In the genomic region with DNA sequence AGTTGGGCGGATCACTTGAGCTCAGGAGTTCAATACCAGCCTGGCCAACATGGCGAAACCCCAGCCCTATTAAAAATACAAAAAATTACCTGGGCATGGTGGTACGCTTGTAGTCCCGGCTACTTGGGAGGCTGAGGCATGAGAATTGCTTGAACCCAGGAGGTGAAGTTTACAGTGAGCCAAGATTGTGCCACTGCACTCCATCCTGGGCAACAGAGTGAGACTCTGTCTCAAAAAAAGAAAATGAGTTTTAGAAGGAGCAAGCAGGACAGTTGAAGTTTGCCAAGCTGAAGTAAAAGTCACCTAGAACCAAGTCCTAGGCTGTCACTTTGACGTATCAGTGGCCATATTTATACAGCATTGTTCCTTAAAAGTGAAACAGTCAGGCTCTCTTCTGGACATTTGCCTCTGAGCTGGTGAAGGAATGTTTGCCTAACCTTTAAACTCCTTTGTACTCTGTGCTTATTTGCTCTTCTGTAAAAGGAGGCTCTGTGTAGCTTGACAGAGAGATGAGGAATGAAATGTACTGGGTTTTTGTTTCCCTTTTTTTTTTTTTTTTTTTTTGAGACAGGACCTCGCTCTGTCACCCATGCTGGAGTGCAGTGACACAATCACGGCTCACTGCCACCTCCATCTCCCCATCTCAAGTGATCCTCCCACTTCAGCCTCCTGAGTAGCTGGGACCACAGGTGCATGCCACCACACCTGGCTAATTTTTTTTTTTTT, we compare ENCODE assay signal across 14 cellular contexts. TPM values are rescaled to one million over a fixed set of nuclear protein-coding genes. Genes with fewer than 3 reads are reported as not detected.
DNase-seq lines count a peak whose midpoint lies in the region; ATAC-seq and TF ChIP-seq lines count a peak whose summit lies in the region.
"Had no signal": no experiment of that assay in that cellular context is flagged by ENCODE, and none has a peak within 500 bp of the region (broad histone marks: within the 10 kb centered on the region; RNA-seq: fewer than 3 reads in every experiment).

No MANE protein-coding gene starts in this region.

- H3K4me3 ChIP-seq in Loucy (ENCODE audit: low read length, poor library complexity, severe bottlenecking) = peak overlapping the region; percentile 98
- peak overlapping the region in 16 of 59 donors; percentile 0 to 91 (median 81) for H3K4me3 ChIP-seq in dorsolateral prefrontal cortex
- H3K4me3 ChIP-seq in muscle layer of duodenum (ENCODE audit: low read depth in 1 of 2, low read length in 2 of 2) = no peak overlapping the region
- H3K4me3 ChIP-seq: lung, ovary had no signal

- DNase-seq in dorsolateral prefrontal cortex (no peak), glomerular visceral epithelial cell (ENCODE audit: extremely low spot score) (no peak), mesenteric fat pad (ENCODE audit: low spot score) (no peak), NCI-H748 treated with DMSO at 0.1 percent for 48 hours (lab: John Stamatoyannopoulos, UW) (no peak)
- DNase-seq: activated CD4-positive, alpha-beta T cell treated with anti-CD3 and anti-CD28 coated beads, Interleukin-2, amount 10 ng/mL, durations not matched to agents 7 days and 5 days; effector memory CD4-positive, alpha-beta T cell; head of caudate nucleus; ovary; stimulated activated CD4-positive, alpha-beta T cell treated with anti-CD3 and anti-CD28 coated beads, Interleukin-1b, Interleukin-23, amount 100 ng/mL, for 48 hours had no signal

- H3F3A ChIP-seq in Loucy (ENCODE audit: low read depth) = peaks cover 9% of the 10 kb centered on the region; the same call in 1 of the 2 replicates

- no peak overlapping the region for H2AFZ ChIP-seq in Loucy (ENCODE audit: low read length)

- H3K27me3 ChIP-seq in Loucy (ENCODE audit: insufficient read depth, low read length, poor library complexity, severe bottlenecking) (no peaks in the 10 kb centered on the region), dorsolateral prefrontal cortex (no peaks in the 10 kb centered on the region), muscle layer of duodenum (ENCODE audit: low read depth, low read length) (no peaks in the 10 kb centered on the region)
- H3K27me3 ChIP-seq: ovary had no signal

- no peak for TF ChIP-seq CTCF in C4-2B (conservative IDR thresholded peaks at IDR 0.05)
- TF ChIP-seq CTCF in Loucy (conservative IDR thresholded peaks at IDR 0.05; ENCODE audit: low read length) = no peak
- no peak for TF ChIP-seq CTCF in dorsolateral prefrontal cortex (IDR thresholded peaks at IDR 0.05 in 54 of 56, conservative IDR thresholded peaks at IDR 0.05 in 2 of 56; ENCODE audit: low read depth in 1 of 56, partially characterized antibody in 56 of 56)

- peaks cover 55% of the 10 kb centered on the region for H3K4me1 ChIP-seq in Loucy (ENCODE audit: insufficient read depth, low read length, poor library complexity, severe bottlenecking)
- H3K4me1 ChIP-seq in muscle layer of duodenum (ENCODE audit: control insufficient read depth in 1 of 2, insufficient read depth in 2 of 2, low read length in 2 of 2) = peaks cover 9 to 41% of the 10 kb centered on the region in 2 donors

- ATAC-seq in GM21529 (IDR thresholded peaks at IDR 0.05; ENCODE audit: unreplicated experiment) = no peak

- peak overlapping the region; percentile 96 for H3K27ac ChIP-seq in C4-2B
- H3K27ac ChIP-seq in dorsolateral prefrontal cortex = peak overlapping the region in 41 of 59 donors; percentile 0 to 91 (median 55)
- peak overlapping the region; percentile 58 for H3K27ac ChIP-seq in muscle layer of duodenum (ENCODE audit: low read length)
- H3K27ac ChIP-seq: ovary had no signal

- peaks cover 57% of the 10 kb centered on the region for H4K20me1 ChIP-seq in Loucy (ENCODE audit: insufficient read depth, low read length, poor library complexity, severe bottlenecking)

- H3K9ac ChIP-seq in Loucy (ENCODE audit: low read depth, low read length, poor library complexity, severe bottlenecking) = peak overlapping the region; percentile 89

- no peaks in the 10 kb centered on the region for H3K9me2 ChIP-seq in Loucy (replicated peaks; ENCODE audit: low read depth, low read length)

- H3K9me3 ChIP-seq in Loucy (ENCODE audit: insufficient read depth, low read depth, low read length) = no peaks in the 10 kb centered on the region
- no peaks in the 10 kb centered on the region for H3K9me3 ChIP-seq in muscle layer of duodenum (ENCODE audit: control insufficient read depth in 1 of 2, low read length in 2 of 2)
- H3K9me3 ChIP-seq: ovary had no signal

- H3K36me3 ChIP-seq in Loucy (ENCODE audit: insufficient read depth, low read length) (no peaks in the 10 kb centered on the region), muscle layer of duodenum (ENCODE audit: control insufficient read depth in 1 of 2, insufficient read depth in 2 of 2, low read length in 2 of 2) (no peaks in the 10 kb centered on the region)
- H3K36me3 ChIP-seq: ovary had no signal

- peak overlapping the region; percentile 92 for H3K4me2 ChIP-seq in Loucy (ENCODE audit: low read depth, low read length, poor library complexity, severe bottlenecking)

- H3K79me2 ChIP-seq in Loucy (ENCODE audit: insufficient read depth, low read length) = peaks cover 73% of the 10 kb centered on the region

- intact Hi-C loops in dorsolateral prefrontal cortex (cut with DNase I) = no loop called here

RNA-seq across cellular contexts. Expression of a gene that starts 2.8 kb away (rescaled TPM):
- total RNA-seq in dorsolateral prefrontal cortex (100 to 1,000 TPM in 15 of 120 experiments, 10 to 100 TPM in 105; 64.3 to 117 (median 86.8) TPM), mesenteric fat pad (50.2 TPM)
